Comparison of ENCODE assay signal across 17 cellular contexts in the genomic region with DNA sequence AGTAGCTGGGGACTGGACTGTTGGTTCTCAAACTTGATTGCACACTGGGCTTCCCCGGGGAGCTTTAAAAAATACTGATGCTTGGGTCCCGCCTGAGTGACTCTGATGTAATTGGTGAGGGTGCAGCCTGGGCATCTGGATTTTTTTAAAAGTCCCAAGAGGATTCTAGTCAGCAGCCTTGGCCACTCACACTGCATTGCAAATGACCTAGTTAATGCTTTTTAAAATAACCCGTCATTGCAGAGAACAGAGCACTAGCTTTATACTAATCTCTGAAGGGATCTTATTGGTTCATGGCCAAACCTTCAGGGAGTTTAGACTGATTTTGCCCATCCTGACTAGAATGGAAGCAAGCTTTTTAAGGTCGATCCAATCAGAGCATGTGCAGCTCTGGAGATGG.
DNase-seq lines count a peak whose midpoint lies in the region; ATAC-seq, FAIRE-seq and TF ChIP-seq lines count a peak whose summit lies in the region.
"Had no signal": no experiment of that assay in that cellular context is flagged by ENCODE, and none has a peak within 500 bp of the region (broad histone marks: within the 10 kb centered on the region; RNA-seq: fewer than 3 reads in every experiment).

No MANE protein-coding gene starts in this region.

- no peaks in the 10 kb centered on the region for H3K79me2 ChIP-seq in OCI-LY7 (ENCODE audit: insufficient read depth, low read depth, low read length)

- no peaks in the 10 kb centered on the region for H4K20me1 ChIP-seq in BLaER1 treated with 17β-estradiol and CSF1 and Interleukin-3, amounts not matched to agents 10 nM and 100 nM
- no peaks in the 10 kb centered on the region for H4K20me1 ChIP-seq in OCI-LY7 (ENCODE audit: insufficient read depth, low read length)

- no peaks in the 10 kb centered on the region for H3K9me3 Mint-ChIP-seq in type B pancreatic cell
- H3K9me3 Mint-ChIP-seq in chondrocyte (ENCODE audit: low read depth), result no peaks in the 10 kb centered on the region
- H3K9me3 Mint-ChIP-seq: T-helper 1 cell treated with Interleukin-12 subunit alpha and Interleukin-12 subunit beta and Interleukin-4 antibody, amounts not matched to agents 30 μg/mL and 1 μg/mL, for 36 hours had no signal

- H2AFZ ChIP-seq in OCI-LY7 (ENCODE audit: low read length), result peak overlapping the region; percentile 45; the same call in 1 of the 2 replicates

- no peak overlapping the region for H3K4me3 Mint-ChIP-seq in type B pancreatic cell
- no peak overlapping the region for H3K4me3 Mint-ChIP-seq in chondrocyte (ENCODE audit: unreplicated experiment)
- H3K4me3 Mint-ChIP-seq: T-helper 1 cell treated with Interleukin-12 subunit alpha and Interleukin-12 subunit beta and Interleukin-4 antibody, amounts not matched to agents 30 μg/mL and 1 μg/mL, for 36 hours had no signal

- H3K9ac ChIP-seq in BLaER1 treated with 17β-estradiol and CSF1 and Interleukin-3, amounts not matched to agents 10 nM and 100 nM, result no peak overlapping the region

- H3K4me3 ChIP-seq in BLaER1 treated with 17β-estradiol and CSF1 and Interleukin-3, amounts not matched to agents 10 nM and 100 nM, result no peak overlapping the region
- peak overlapping the region; percentile 33 for H3K4me3 ChIP-seq in OCI-LY7 (ENCODE audit: low read depth, low read length, poor library complexity, severe bottlenecking)

- intact Hi-C loops in OCI-LY7 (cut with micrococcal nuclease; ENCODE audit: unreplicated experiment), result loop anchor here (5.0 kb wide), 1 partner anchor 218 kb away; no protein-coding TSS in a partner anchor

- CTCF ChIA-PET in OCI-LY7 (lab: Charles Lee; ENCODE audit: unreplicated experiment), result interaction anchor here (0.5 to 2.0 kb wide), 3 partner anchors 9 to 69 kb away, joined by 3 to 8 read pairs (median 3); no protein-coding TSS in a partner anchor

- no peaks in the 10 kb centered on the region for H3K36me3 Mint-ChIP-seq in type B pancreatic cell
- peaks cover 2% of the 10 kb centered on the region for H3K36me3 Mint-ChIP-seq in chondrocyte (ENCODE audit: low read depth)

- H3K27me3 Mint-ChIP-seq in type B pancreatic cell (peaks cover 55% of the 10 kb centered on the region), chondrocyte (ENCODE audit: low read depth) (peaks cover 61% of the 10 kb centered on the region)

- H3K4me1 Mint-ChIP-seq in type B pancreatic cell (ENCODE audit: unreplicated experiment), result peaks cover 12% of the 10 kb centered on the region
- peaks cover 3% of the 10 kb centered on the region for H3K4me1 Mint-ChIP-seq in chondrocyte (ENCODE audit: low read depth)

- POLR2A ChIA-PET in OCI-LY7 (lab: Charles Lee), result interaction anchor here (0.6 to 4.7 kb wide), 15 partner anchors 8 to 696 kb away, joined by 3 to 31 read pairs (median 5); no protein-coding TSS in a partner anchor

- FAIRE-seq in GM19239 (lab: Jason Lieb, UNC), result peak; percentile 56
- FAIRE-seq: G401.6, HepG2 had no signal

- DNase-seq in GM19239 (ENCODE audit: insufficient read length, low spot score) (no peak), OCI-LY7 (ENCODE audit: low spot score) (peak; percentile 67), germinal center (ENCODE audit: low spot score) (peak; percentile 66), type B pancreatic cell (ENCODE audit: extremely low spot score, unreplicated experiment) (no peak), chondrocyte (ENCODE audit: low spot score) (no peak)
- DNase-seq: DMS79, H7, NCI-H1436, NCI-H2029 treated with DMSO at 0.1 percent for 48 hours, NCI-H524, PC-3 had no signal

- H3K9me2 ChIP-seq in OCI-LY7 (ENCODE audit: insufficient read depth, low read length), result no peaks in the 10 kb centered on the region

- TF ChIP-seq CTCF in OCI-LY7 (conservative IDR thresholded peaks at IDR 0.05; ENCODE audit: low read length) (no peak), type B pancreatic cell (conservative IDR thresholded peaks at IDR 0.05) (no peak), chondrocyte (IDR thresholded peaks at IDR 0.05) (no peak)

- no TSS peak for BruUV-seq in OCI-LY7 (replicated peaks; lab: Mats Ljungman, UMichigan)

- peaks cover 20 to 42% (median 36%) of the 10 kb centered on the region in 10 experiments for H3K4me1 ChIP-seq in BLaER1 treated with 17β-estradiol and CSF1 and Interleukin-3, amounts not matched to agents 10 nM and 100 nM
- peaks cover 97% of the 10 kb centered on the region for H3K4me1 ChIP-seq in OCI-LY7 (ENCODE audit: insufficient read depth, low read length, poor library complexity, severe bottlenecking)

- H3K4me2 ChIP-seq in BLaER1 treated with 17β-estradiol and CSF1 and Interleukin-3, amounts not matched to agents 10 nM and 100 nM, result peak overlapping the region in 8 of 11 experiments; percentile 27 to 67 (median 62); a peak in 18 of 22 replicates
- H3K4me2 ChIP-seq in OCI-LY7 (ENCODE audit: low read length), result peak overlapping the region; percentile 52

- no peaks in the 10 kb centered on the region for H3K9me3 ChIP-seq in BLaER1 treated with 17β-estradiol and CSF1 and Interleukin-3, amounts not matched to agents 10 nM and 100 nM (replicated peaks in 1 of 11)
- no peaks in the 10 kb centered on the region for H3K9me3 ChIP-seq in OCI-LY7 (ENCODE audit: low read length)

- ATAC-seq in HG03039 (IDR thresholded peaks at IDR 0.05; ENCODE audit: unreplicated experiment), result no peak
- ATAC-seq: HepG2, PC-3 had no signal

- no peaks in the 10 kb centered on the region for H3K36me3 ChIP-seq in BLaER1 treated with 17β-estradiol and CSF1 and Interleukin-3, amounts not matched to agents 10 nM and 100 nM
- no peaks in the 10 kb centered on the region for H3K36me3 ChIP-seq in OCI-LY7 (ENCODE audit: insufficient read depth, low read length)

- H3K27me3 ChIP-seq in BLaER1 treated with 17β-estradiol and CSF1 and Interleukin-3, amounts not matched to agents 10 nM and 100 nM, result peaks cover 0 to 12% (median 0%) of the 10 kb centered on the region in 11 experiments; a peak in 2 of 22 replicates

- no peak overlapping the region for H3K27ac ChIP-seq in BLaER1 treated with 17β-estradiol and CSF1 and Interleukin-3, amounts not matched to agents 10 nM and 100 nM
- peak overlapping the region; percentile 53 for H3K27ac ChIP-seq in OCI-LY7 (ENCODE audit: low read depth, low read length, poor library complexity, severe bottlenecking)
- H3K27ac ChIP-seq: C4-2B had no signal

- H3K27ac Mint-ChIP-seq in type B pancreatic cell (no peak overlapping the region), chondrocyte (ENCODE audit: unreplicated experiment) (no peak overlapping the region)

Comparison
In these comparisons a context has a peak if more than half of its experiments do, and no peak if none do; other contexts are left out.
1. DNase-seq: peak in OCI-LY7 (single experiment) and germinal center (single experiment); none in GM19239 (single experiment), type B pancreatic cell (single experiment) and chondrocyte (single experiment).